In genomic region chr14:37142835-37143499, GRCh38 we compare ENCODE assay signal across 15 cellular contexts. TPM values are rescaled to one million over a fixed set of nuclear protein-coding genes. Genes with fewer than 3 reads are reported as not detected.
A peak's percentile ranks its signal among the peaks of the same experiment; 100 is the strongest.
DNase-seq lines count a peak whose midpoint lies in the region; ATAC-seq, FAIRE-seq and TF ChIP-seq lines count a peak whose summit lies in the region.
"Had no signal": no experiment of that assay in that cellular context is flagged by ENCODE, and none has a peak within 500 bp of the region (broad histone marks: within the 10 kb centered on the region; RNA-seq: fewer than 3 reads in every experiment).

No MANE protein-coding gene starts in this region.

- TF ChIP-seq CTCF in fibroblast of mammary gland (conservative IDR thresholded peaks at IDR 0.05; ENCODE audit: control insufficient read depth, insufficient read depth, low read depth, low read length) (no peak), spleen (IDR thresholded peaks at IDR 0.05 in 8 of 11, conservative IDR thresholded peaks at IDR 0.05 in 3 of 11) (no peak)

- intact Hi-C loops in spleen (cut with DNase I; ENCODE audit: low total_unique reads) (no loop called here), left colon (cut with DNase I, micrococcal nuclease) (no loop called here)

- H3K4me3 ChIP-seq in fibroblast of mammary gland (ENCODE audit: control insufficient read depth, low read depth, low read length), result no peak overlapping the region
- no peak overlapping the region for H3K4me3 ChIP-seq in skeletal muscle cell (ENCODE audit: low read depth, low read length)
- no peak overlapping the region for H3K4me3 ChIP-seq in spleen
- H3K4me3 ChIP-seq in small intestine (ENCODE audit: low read depth in 1 of 2, low read length in 2 of 2), result no peak overlapping the region
- H3K4me3 ChIP-seq: psoas muscle had no signal

- H3K4me1 ChIP-seq in spleen (no peaks in the 10 kb centered on the region), small intestine (ENCODE audit: control insufficient read depth in 2 of 2, insufficient read depth in 1 of 2, low read depth in 1 of 2, low read length in 1 of 2) (no peaks in the 10 kb centered on the region)
- H3K4me1 ChIP-seq: psoas muscle had no signal

- H3K36me3 ChIP-seq in spleen (no peaks in the 10 kb centered on the region), small intestine (ENCODE audit: control insufficient read depth in 2 of 2, insufficient read depth in 2 of 2, low read length in 2 of 2) (no peaks in the 10 kb centered on the region)

- H3K9me3 ChIP-seq in spleen, result no peaks in the 10 kb centered on the region
- H3K9me3 ChIP-seq in small intestine (ENCODE audit: control insufficient read depth, low read depth), result no peaks in the 10 kb centered on the region
- H3K9me3 ChIP-seq: psoas muscle had no signal

- no peak for TF ChIP-seq POLR2A in spleen (IDR thresholded peaks at IDR 0.05)

- 76 to 80% (median 77%) methylated on average over 4 of the region's 4 CpGs for WGBS in spleen, 5 donors
- WGBS in small intestine, 3 donors, result 71 to 75% (median 73%) methylated on average over 4 of the region's 4 CpGs

- no peak for ATAC-seq in left colon
- ATAC-seq: psoas muscle had no signal

- FAIRE-seq in small intestine (lab: Jason Lieb, UNC), result no peak

- H3K27ac ChIP-seq in spleen, result no peak overlapping the region
- no peak overlapping the region for H3K27ac ChIP-seq in small intestine (ENCODE audit: low read depth in 1 of 2, low read length in 1 of 2)
- H3K27ac ChIP-seq: 22Rv1, psoas muscle had no signal

- no peaks in the 10 kb centered on the region for H3K27me3 ChIP-seq in spleen (replicated peaks in 1 of 7)
- H3K27me3 ChIP-seq in small intestine (ENCODE audit: control insufficient read depth in 2 of 2, insufficient read depth in 2 of 2, low read length in 2 of 2), result no peaks in the 10 kb centered on the region

- DNase-seq in DMS53 (lab: John Stamatoyannopoulos, UW) (peak; percentile 25), DMS53 treated with DMSO at 0.1 percent for 48 hours (lab: John Stamatoyannopoulos, UW; ENCODE audit: unreplicated experiment) (no peak), SHP77 (lab: John Stamatoyannopoulos, UW) (peak; percentile 54 to 67), fibroblast of mammary gland (ENCODE audit: low read depth) (peak; percentile 42), skeletal muscle cell (ENCODE audit: low read depth) (peak; percentile 3), spleen (no peak), small intestine (no peak), left colon (no peak)
- DNase-seq: activated CD4-positive, alpha-beta T cell treated with anti-CD3 and anti-CD28 coated beads, Interleukin-2, amount 10 ng/mL, durations not matched to agents 24 days and 14 days; activated naive CD4-positive, alpha-beta T cell; DMS 273 treated with DMSO at 0.1 percent for 48 hours; hippocampal formation; NCI-H82; psoas muscle had no signal

RNA-seq across cellular contexts. Expression of gene SLC25A21, which starts 29.4 kb away (rescaled TPM):
- total RNA-seq in spleen, result 1 to 10 TPM in 1 of 7 donors, under 1 TPM in 4, not detected in 2; 0.16 to 1.1 (median 0.33) TPM
- polyA plus RNA-seq in spleen, result under 1 TPM; 0.06 to 0.15 (median 0.07) TPM
- polyA plus RNA-seq in small intestine, result 1 to 10 TPM in 2 of 3 donors, under 1 TPM in 1; 0.22 to 1.4 (median 1.2) TPM
- total RNA-seq in left colon, result under 1 TPM; 0.14 to 0.64 TPM
- total RNA-seq: activated CD4-positive, alpha-beta T cell treated with anti-CD3 and anti-CD28 coated beads, Interleukin-2, amount 10 ng/mL, durations not matched to agents 24 days and 14 days had no signal

RNA-seq across cellular contexts. Expression of gene MIPOL1, which starts 54.8 kb away (rescaled TPM):
- total RNA-seq in spleen, result 10 to 100 TPM in 3 of 7 donors, 1 to 10 TPM in 4; 3.4 to 15.5 (median 9.0) TPM
- polyA plus RNA-seq in spleen, result 1 to 10 TPM in 1 of 3 donors, under 1 TPM in 2; 0.50 to 1.2 (median 0.65) TPM
- 1 to 10 TPM in 2 of 3 donors, under 1 TPM in 1; 0.45 to 2.4 (median 2.2) TPM for polyA plus RNA-seq in small intestine
- total RNA-seq in left colon, result 1 to 10 TPM; 5.1 to 9.1 TPM
- total RNA-seq: activated CD4-positive, alpha-beta T cell treated with anti-CD3 and anti-CD28 coated beads, Interleukin-2, amount 10 ng/mL, durations not matched to agents 24 days and 14 days had no signal

Comparison
In these comparisons a context has a peak if more than half of its experiments do, and no peak if none do; other contexts are left out.
1. DNase-seq: peak in DMS53 (single experiment), SHP77 (2 of 2), fibroblast of mammary gland (single experiment) and skeletal muscle cell (single experiment); none in DMS53 treated with DMSO at 0.1 percent for 48 hours (single experiment), spleen (single experiment), small intestine (single experiment) and left colon (0 of 2).